11 cellular contexts compared by ENCODE assay signal in genomic region chr6:45480697-45481415, GRCh38.
DNase-seq lines count a peak whose midpoint lies in the region; ATAC-seq lines count a peak whose summit lies in the region.
"Had no signal": no experiment of that assay in that cellular context is flagged by ENCODE, and none has a peak within 500 bp of the region (broad histone marks: within the 10 kb centered on the region; RNA-seq: fewer than 3 reads in every experiment).

No MANE protein-coding gene starts in this region.

- H3K9me3 ChIP-seq in adipocyte (ENCODE audit: control insufficient read depth, low read length): no peaks in the 10 kb centered on the region

- no peaks in the 10 kb centered on the region for H3K27me3 ChIP-seq in adipocyte (replicated peaks; ENCODE audit: control insufficient read depth, insufficient read depth, low read length)

- H3K9ac ChIP-seq in adipocyte (ENCODE audit: low read length): peak overlapping the region; percentile 73

- no peak for DNase-seq in activated T-cell treated with anti-CD3 and anti-CD28 coated beads, Interleukin-2, amount 50 U/mL, for 24 hours
- no peak for DNase-seq in activated T-cell treated with anti-CD3 and anti-CD28 coated beads, Interleukin-2, amount 50 U/mL, for 48 hours
- peak; percentile 42 for DNase-seq in adipocyte (ENCODE audit: low read depth)
- DNase-seq in inferior parietal cortex (ENCODE audit: extremely low spot score): peak; percentile 47
- DNase-seq in substantia nigra (lab: John Stamatoyannopoulos, UW): peak in 3 of 49 donors; percentile 10 to 32 (median 27)
- no peak for DNase-seq in activated CD8-positive, alpha-beta memory T cell treated with anti-CD3 and anti-CD28 coated beads, Interleukin-2, amount 50 U/mL, for 4 hours
- DNase-seq in NCI-H2171 (lab: John Stamatoyannopoulos, UW): no peak
- DNase-seq: Karpas-422, naive B cell had no signal

- peaks cover 26% of the 10 kb centered on the region for H3K4me1 Mint-ChIP-seq in activated T-cell treated with anti-CD3 and anti-CD28 coated beads, Interleukin-2, amount 50 U/mL, for 24 hours (ENCODE audit: low read depth)

- no peak for ATAC-seq in HG03139 (IDR thresholded peaks at IDR 0.05; ENCODE audit: unreplicated experiment)
- ATAC-seq: Panc1 had no signal

- peak overlapping the region; percentile 80 for H3K27ac ChIP-seq in substantia nigra (ENCODE audit: low read depth, low read length, poor library complexity, severe bottlenecking)

- H3K27me3 Mint-ChIP-seq in activated T-cell treated with anti-CD3 and anti-CD28 coated beads, Interleukin-2, amount 50 U/mL, for 24 hours: no peaks in the 10 kb centered on the region
- H3K27me3 Mint-ChIP-seq: naive B cell had no signal

- H3K4me3 Mint-ChIP-seq in activated T-cell treated with anti-CD3 and anti-CD28 coated beads, Interleukin-2, amount 50 U/mL, for 24 hours: no peak overlapping the region
- H3K4me3 Mint-ChIP-seq: naive B cell had no signal

- H3K27ac Mint-ChIP-seq in activated T-cell treated with anti-CD3 and anti-CD28 coated beads, Interleukin-2, amount 50 U/mL, for 24 hours: peak overlapping the region; percentile 22

- H3K4me1 ChIP-seq in adipocyte (ENCODE audit: control insufficient read depth, insufficient read depth, low read length): peaks cover 53% of the 10 kb centered on the region

- H3K36me3 ChIP-seq in adipocyte (ENCODE audit: control insufficient read depth, insufficient read depth, low read length, severe bottlenecking): no peaks in the 10 kb centered on the region

- no peaks in the 10 kb centered on the region for H3K9me3 Mint-ChIP-seq in activated T-cell treated with anti-CD3 and anti-CD28 coated beads, Interleukin-2, amount 50 U/mL, for 24 hours
- H3K9me3 Mint-ChIP-seq: naive B cell had no signal

- H3K36me3 Mint-ChIP-seq in activated T-cell treated with anti-CD3 and anti-CD28 coated beads, Interleukin-2, amount 50 U/mL, for 24 hours (ENCODE audit: low read depth): peaks cover 57% of the 10 kb centered on the region
- H3K36me3 Mint-ChIP-seq: naive B cell had no signal

- H3K4me3 ChIP-seq in adipocyte (ENCODE audit: low read length): peak overlapping the region; percentile 70

Comparison
In these comparisons a context has a peak if more than half of its experiments do, and no peak if none do; other contexts are left out.
1. DNase-seq: peak in adipocyte (single experiment) and inferior parietal cortex (single experiment); none in activated T-cell treated with anti-CD3 and anti-CD28 coated beads, Interleukin-2, amount 50 U/mL, for 24 hours (single experiment), activated T-cell treated with anti-CD3 and anti-CD28 coated beads, Interleukin-2, amount 50 U/mL, for 48 hours (0 of 2), activated CD8-positive, alpha-beta memory T cell treated with anti-CD3 and anti-CD28 coated beads, Interleukin-2, amount 50 U/mL, for 4 hours (single experiment) and NCI-H2171 (single experiment).